Comparison of ENCODE assay signal across 1 cellular context in the genomic region with DNA sequence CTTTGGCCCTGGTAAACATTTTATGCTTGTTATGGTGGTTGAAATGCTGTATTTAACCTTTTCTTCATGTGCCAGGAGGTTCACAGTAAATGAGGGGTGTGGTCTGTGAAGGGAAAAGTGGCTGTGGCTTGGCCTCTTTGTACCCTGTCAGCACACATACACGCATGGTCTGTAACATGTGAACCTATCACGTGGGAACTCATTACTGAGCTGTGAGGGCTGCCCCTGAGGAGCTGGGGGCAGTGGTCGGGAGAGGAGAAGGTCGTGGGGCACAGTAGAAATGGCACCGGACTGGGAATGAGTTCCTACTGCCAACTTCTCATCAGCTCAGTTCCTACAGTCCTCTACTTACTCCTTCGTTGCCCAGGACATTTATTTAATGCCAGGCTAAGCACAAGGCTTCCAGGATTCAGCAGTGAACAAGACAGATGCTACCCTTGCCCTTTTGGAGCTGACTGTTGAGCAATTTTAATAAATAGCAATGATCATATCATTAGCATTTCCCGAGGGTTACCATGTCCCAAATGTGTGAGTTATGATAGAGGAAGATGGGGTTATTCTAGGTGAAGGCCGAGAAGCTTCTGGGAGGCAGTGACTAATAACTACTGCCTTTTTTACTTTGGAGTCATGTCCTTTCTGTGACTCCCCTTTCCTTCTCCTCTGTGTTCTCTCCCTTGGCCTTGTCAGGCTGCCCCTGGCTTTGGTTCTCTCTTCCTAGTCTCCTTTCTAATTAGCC.
TF ChIP-seq lines count a peak whose summit lies in the region.

No MANE protein-coding gene starts in this region.

TF ChIP-seq in SK-N-SH, 30 proteins besides CTCF, POLR2A, EP300 and RAD21 (continued from another document):
- TF ChIP-seq RXRA (IDR thresholded peaks at IDR 0.05; ENCODE audit: borderline replicate concordance, low read depth) (peak; percentile 97), JUND (IDR thresholded peaks at IDR 0.05) (peak; percentile 55), TCF12 (IDR thresholded peaks at IDR 0.05) (peak; percentile 75), FOSL2 (IDR thresholded peaks at IDR 0.05; ENCODE audit: borderline replicate concordance, low read depth) (peak; percentile 57; the same call in 1 of the 2 replicates), TEAD4 (IDR thresholded peaks at IDR 0.05; ENCODE audit: borderline replicate concordance, insufficient read depth) (no peak)
